ENCODE assay signal across 37 cellular contexts in the genomic region with DNA sequence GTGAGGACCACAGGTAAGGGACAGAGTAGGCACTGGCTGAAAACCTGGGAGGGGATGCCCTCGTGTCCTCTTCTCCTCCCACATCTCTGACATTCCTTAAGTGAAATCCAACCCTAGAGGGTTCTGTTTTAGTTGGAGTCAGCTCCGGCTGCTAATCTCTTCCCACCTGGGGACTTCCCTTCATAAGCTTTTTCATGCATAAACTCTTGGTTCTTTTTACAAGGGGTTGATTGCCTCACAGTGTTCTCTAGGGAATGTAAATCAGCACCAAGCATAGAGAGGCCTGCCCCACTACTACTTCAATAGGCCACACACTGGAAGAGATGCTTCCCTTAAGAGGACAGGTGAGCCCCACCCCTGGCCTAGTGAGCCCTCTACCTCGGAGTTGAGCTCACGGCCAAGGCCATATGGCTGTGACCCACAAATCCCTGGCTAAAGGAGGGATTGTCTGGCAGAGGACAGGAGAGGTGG. TPM values are rescaled to one million over a fixed set of nuclear protein-coding genes. Genes with fewer than 3 reads are reported as not detected.
A peak's percentile ranks its signal among the peaks of the same experiment; 100 is the strongest.
DNase-seq lines count a peak whose midpoint lies in the region; ATAC-seq, FAIRE-seq and TF ChIP-seq lines count a peak whose summit lies in the region.
"Had no signal": no experiment of that assay in that cellular context is flagged by ENCODE, and none has a peak within 500 bp of the region (broad histone marks: within the 10 kb centered on the region; RNA-seq: fewer than 3 reads in every experiment).

No MANE protein-coding gene starts in this region.

- H2BK120ac ChIP-seq in neuronal stem cell (ENCODE audit: low read depth, low read length), result no peak overlapping the region

- in situ Hi-C loops in GM13977 (cut with MboI; ENCODE audit: low pct_unique_long_range_greater_than_20kb, low sequenced_read_pairs, unreplicated experiment), result no loop called here

- H3K4me1 Mint-ChIP-seq in activated CD8-positive, alpha-beta T cell treated with anti-CD3 and anti-CD28 coated beads, Interleukin-2, amount 10 ng/mL, durations not matched to agents 7 days and 5 days (ENCODE audit: low read depth), result peaks cover 2% of the 10 kb centered on the region
- H3K4me1 Mint-ChIP-seq in MCF 10A (ENCODE audit: insufficient read depth, unreplicated experiment), result no peaks in the 10 kb centered on the region

- intact Hi-C loops in pancreas (cut with DNase I) (no loop called here), MCF 10A (cut with micrococcal nuclease) (no loop called here)

- no peak overlapping the region for H2AK5ac ChIP-seq in neuronal stem cell (ENCODE audit: low read depth, low read length)

- WGBS in neuronal stem cell (ENCODE audit: extremely low coverage in 2 of 2, insufficient read length in 2 of 2, insufficient replicate concordance in 1 of 2), 2 donors, result no CpG with 5 or more reads among the region's 4 CpGs
- WGBS in pancreas, 2 donors, result 51% methylated on average over 4 of the region's 4 CpGs

- no peak overlapping the region for H3K23ac ChIP-seq in neuronal stem cell (ENCODE audit: low read depth, low read length, poor library complexity)

- DNase-seq in NCI-H2171 treated with DMSO at 0.1 percent for 48 hours (lab: John Stamatoyannopoulos, UW), result peak; percentile 91
- peak; percentile 94 for DNase-seq in iPS DF 19.7 (ENCODE audit: low read depth, low spot score)
- no peak for DNase-seq in neuronal stem cell (ENCODE audit: low spot score)
- DNase-seq in GM13977 (ENCODE audit: low spot score), result no peak
- DNase-seq in activated CD8-positive, alpha-beta T cell treated with anti-CD3 and anti-CD28 coated beads, Interleukin-2, amount 10 ng/mL, durations not matched to agents 7 days and 5 days, result no peak
- DNase-seq in pancreas, result no peak
- no peak for DNase-seq in MCF 10A (ENCODE audit: unreplicated experiment)
- DNase-seq: activated CD4-positive, alpha-beta T cell treated with anti-CD3 and anti-CD28 coated beads, Interleukin-2, amount 10 ng/mL, durations not matched to agents 24 days and 14 days; activated gamma-delta T cell treated with Interleukin-2 at 50 U/mL for 16 hours; activated naive CD8-positive, alpha-beta T cell treated with anti-CD3 and anti-CD28 coated beads, Interleukin-2, amount 10 ng/mL, durations not matched to agents 7 days and 5 days; activated T-cell treated with anti-CD3 and anti-CD28 coated beads, Interleukin-2, amount 50 U/mL, for 48 hours; aorta; BE2C; CD8-positive, alpha-beta memory T cell; effector CD8-positive, alpha-beta T cell; hippocampal formation; KBM-7; kidney; MM.1S; naive B cell; NCI-H1417 treated with DMSO at 0.1 percent for 48 hours; NCI-H2081; occipital lobe; psoas muscle; RPMI8226; stimulated activated CD4-positive, alpha-beta T cell treated with anti-CD3 and anti-CD28 coated beads, Interleukin-12 subunit alpha, Interleukin-12 subunit beta, amount 100 ng/mL, for 4 hours; stimulated activated CD4-positive, alpha-beta T cell treated with anti-CD3 and anti-CD28 coated beads, Interleukin-2, amount 100 ng/mL, for 48 hours; T1000; transverse colon had no signal

- ATAC-seq in activated CD8-positive, alpha-beta T cell treated with anti-CD3 and anti-CD28 coated beads, Interleukin-2, amount 10 ng/mL, durations not matched to agents 7 days and 5 days, result no peak
- ATAC-seq in pancreas, result no peak
- ATAC-seq: psoas muscle, sciatic nerve had no signal

- no peaks in the 10 kb centered on the region for H3K79me1 ChIP-seq in neuronal stem cell (ENCODE audit: low read depth, low read length)

- no peak overlapping the region for H4K91ac ChIP-seq in neuronal stem cell (ENCODE audit: low read depth, low read length, poor library complexity)

- no peak overlapping the region for H3K9ac ChIP-seq in HUES6 (ENCODE audit: low read length)
- no peak overlapping the region for H3K9ac ChIP-seq in neuronal stem cell (ENCODE audit: low read depth, low read length, poor library complexity)

- no peaks in the 10 kb centered on the region for H3K9me3 Mint-ChIP-seq in activated CD8-positive, alpha-beta T cell treated with anti-CD3 and anti-CD28 coated beads, Interleukin-2, amount 10 ng/mL, durations not matched to agents 7 days and 5 days (ENCODE audit: insufficient read depth)
- H3K9me3 Mint-ChIP-seq in MCF 10A (ENCODE audit: unreplicated experiment), result no peaks in the 10 kb centered on the region
- H3K9me3 Mint-ChIP-seq: activated CD4-positive, alpha-beta T cell treated with anti-CD3 and anti-CD28 coated beads, Interleukin-2, amount 10 ng/mL, durations not matched to agents 24 days and 14 days; activated naive CD8-positive, alpha-beta T cell treated with anti-CD3 and anti-CD28 coated beads, Interleukin-2, amount 10 ng/mL, durations not matched to agents 7 days and 5 days; mesothelial cell of epicardium had no signal

- H3K27ac ChIP-seq in HUES6 (ENCODE audit: low read depth, low read length) (peak overlapping the region; percentile 36; the same call in 1 of the 2 replicates), neuronal stem cell (replicated peaks; ENCODE audit: low read length) (no peak overlapping the region), pancreas (no peak overlapping the region)
- H3K27ac ChIP-seq: psoas muscle, SJSA1, transverse colon had no signal

- no peaks in the 10 kb centered on the region for H3K36me3 Mint-ChIP-seq in activated CD8-positive, alpha-beta T cell treated with anti-CD3 and anti-CD28 coated beads, Interleukin-2, amount 10 ng/mL, durations not matched to agents 7 days and 5 days (ENCODE audit: low read depth)
- H3K36me3 Mint-ChIP-seq in MCF 10A (ENCODE audit: insufficient read depth, unreplicated experiment), result no peaks in the 10 kb centered on the region
- H3K36me3 Mint-ChIP-seq: activated naive CD8-positive, alpha-beta T cell treated with anti-CD3 and anti-CD28 coated beads, Interleukin-2, amount 10 ng/mL, durations not matched to agents 7 days and 5 days; CD8-positive, alpha-beta memory T cell; mesothelial cell of epicardium had no signal

- no peak overlapping the region for H2AFZ ChIP-seq in neuronal stem cell (ENCODE audit: low read length)

- H3K4me3 ChIP-seq in HUES6 (ENCODE audit: low read depth, low read length) (no peak overlapping the region), neuronal stem cell (ENCODE audit: low read length in 2 of 2) (peak overlapping the region in 1 of 2 donors; percentile 61), pancreas (no peak overlapping the region)
- H3K4me3 ChIP-seq: psoas muscle, SJSA1, transverse colon had no signal

- H3K27me3 ChIP-seq in HUES6 (ENCODE audit: control insufficient read depth, insufficient read depth, low read length), result peaks cover 25% of the 10 kb centered on the region
- peaks cover 0 to 67% (median 11%) of the 10 kb centered on the region in 3 experiments for H3K27me3 ChIP-seq in neuronal stem cell (ENCODE audit: control insufficient read depth in 3 of 3, insufficient read depth in 3 of 3, low read depth in 1 of 3, low read length in 3 of 3)
- peaks cover 0 to 5% (median 1%) of the 10 kb centered on the region in 4 donors for H3K27me3 ChIP-seq in pancreas

- H3K36me3 ChIP-seq in HUES6 (ENCODE audit: control insufficient read depth, insufficient read depth, low read length), result no peaks in the 10 kb centered on the region
- H3K36me3 ChIP-seq in neuronal stem cell (replicated peaks in 1 of 2; ENCODE audit: control insufficient read depth in 2 of 2, insufficient read depth in 2 of 2, low read length in 2 of 2), result no peaks in the 10 kb centered on the region
- no peaks in the 10 kb centered on the region for H3K36me3 ChIP-seq in pancreas
- H3K36me3 ChIP-seq: BE2C, SJSA1, transverse colon had no signal

- H3K27me3 Mint-ChIP-seq in activated CD8-positive, alpha-beta T cell treated with anti-CD3 and anti-CD28 coated beads, Interleukin-2, amount 10 ng/mL, durations not matched to agents 7 days and 5 days (ENCODE audit: low read depth), result peaks cover 40% of the 10 kb centered on the region
- peaks cover 81% of the 10 kb centered on the region for H3K27me3 Mint-ChIP-seq in MCF 10A (ENCODE audit: insufficient read depth, unreplicated experiment)

- H3K9me3 ChIP-seq in HUES6 (ENCODE audit: control insufficient read depth, insufficient read depth, low read depth, low read length) (no peaks in the 10 kb centered on the region), neuronal stem cell (replicated peaks in 1 of 2; ENCODE audit: control insufficient read depth in 2 of 2, insufficient read depth in 1 of 2, low read depth in 1 of 2, low read length in 2 of 2) (no peaks in the 10 kb centered on the region), pancreas (no peaks in the 10 kb centered on the region)
- H3K9me3 ChIP-seq: BE2C, psoas muscle, SJSA1, transverse colon had no signal

- TF ChIP-seq CTCF in GM13977 (IDR thresholded peaks at IDR 0.05; ENCODE audit: extremely low read depth, insufficient read depth, missing control alignments), result no peak
- TF ChIP-seq CTCF in pancreas (IDR thresholded peaks at IDR 0.05), result no peak
- no peak for TF ChIP-seq CTCF in MCF 10A (IDR thresholded peaks at IDR 0.05; ENCODE audit: unreplicated experiment)

- POLR2A ChIA-PET in activated CD8-positive, alpha-beta T cell treated with anti-CD3 and anti-CD28 coated beads, Interleukin-2, amount 10 ng/mL, durations not matched to agents 7 days and 5 days (lab: Charles Lee), result no interaction called here
- POLR2A ChIA-PET in MCF 10A (lab: Yijun Ruan, JAX), result interaction anchor here (0.6 kb wide), 2 partner anchors 24 to 98 kb away, joined by 3 read pairs; no protein-coding TSS in a partner anchor

- H3K4me2 ChIP-seq in neuronal stem cell (ENCODE audit: insufficient read depth, low read length, poor library complexity, severe bottlenecking), result no peak overlapping the region

- H3K14ac ChIP-seq in neuronal stem cell (ENCODE audit: low read length), result no peak overlapping the region

- no peak overlapping the region for H4K8ac ChIP-seq in neuronal stem cell (ENCODE audit: low read depth, low read length)

- no peak for FAIRE-seq in pancreas (lab: Jason Lieb, UNC)
- FAIRE-seq: kidney had no signal

- no TSS peak for BruUV-seq in MCF 10A (replicated peaks; lab: Mats Ljungman, UMichigan)

- CTCF ChIA-PET in activated CD8-positive, alpha-beta T cell treated with anti-CD3 and anti-CD28 coated beads, Interleukin-2, amount 10 ng/mL, durations not matched to agents 7 days and 5 days (lab: Charles Lee), result no interaction called here
- CTCF ChIA-PET in MCF 10A (lab: Yijun Ruan, JAX), result interaction anchor here (0.6 to 1.3 kb wide), 2 partner anchors 63 to 394 kb away, joined by 3 to 4 read pairs; a partner anchor contains a TSS

- H2BK5ac ChIP-seq in neuronal stem cell (ENCODE audit: low read length), result no peak overlapping the region

- peaks cover 27% of the 10 kb centered on the region for H3K4me1 ChIP-seq in HUES6 (ENCODE audit: control insufficient read depth, insufficient read depth, low read length)
- peaks cover 0 to 18% of the 10 kb centered on the region in 2 donors for H3K4me1 ChIP-seq in neuronal stem cell (ENCODE audit: control insufficient read depth in 2 of 2, insufficient read depth in 1 of 2, low read depth in 1 of 2, low read length in 2 of 2)
- H3K4me1 ChIP-seq in pancreas, result no peaks in the 10 kb centered on the region
- H3K4me1 ChIP-seq: BE2C, psoas muscle, SJSA1 had no signal

- H3K4ac ChIP-seq in neuronal stem cell (ENCODE audit: low read length), result no peak overlapping the region

- H3K27ac Mint-ChIP-seq in activated CD8-positive, alpha-beta T cell treated with anti-CD3 and anti-CD28 coated beads, Interleukin-2, amount 10 ng/mL, durations not matched to agents 7 days and 5 days, result no peak overlapping the region
- H3K27ac Mint-ChIP-seq in MCF 10A (ENCODE audit: low read depth, unreplicated experiment), result no peak overlapping the region
- H3K27ac Mint-ChIP-seq: activated CD4-positive, alpha-beta T cell treated with anti-CD3 and anti-CD28 coated beads, Interleukin-2, amount 10 ng/mL, durations not matched to agents 24 days and 14 days; activated naive CD8-positive, alpha-beta T cell treated with anti-CD3 and anti-CD28 coated beads, Interleukin-2, amount 10 ng/mL, durations not matched to agents 7 days and 5 days; CD8-positive, alpha-beta memory T cell; mesothelial cell of epicardium had no signal

- H3K4me3 Mint-ChIP-seq in activated CD8-positive, alpha-beta T cell treated with anti-CD3 and anti-CD28 coated beads, Interleukin-2, amount 10 ng/mL, durations not matched to agents 7 days and 5 days, result no peak overlapping the region
- H3K4me3 Mint-ChIP-seq in MCF 10A (ENCODE audit: unreplicated experiment), result no peak overlapping the region
- H3K4me3 Mint-ChIP-seq: activated CD4-positive, alpha-beta T cell treated with anti-CD3 and anti-CD28 coated beads, Interleukin-2, amount 10 ng/mL, durations not matched to agents 24 days and 14 days; activated naive CD8-positive, alpha-beta T cell treated with anti-CD3 and anti-CD28 coated beads, Interleukin-2, amount 10 ng/mL, durations not matched to agents 7 days and 5 days; CD8-positive, alpha-beta memory T cell; mesothelial cell of epicardium; naive B cell had no signal

- H2BK12ac ChIP-seq in neuronal stem cell (ENCODE audit: low read length), result no peak overlapping the region

- H2BK15ac ChIP-seq in neuronal stem cell (ENCODE audit: low read length), result no peak overlapping the region

- H3K18ac ChIP-seq in neuronal stem cell (ENCODE audit: low read length), result peak overlapping the region; percentile 45

RNA-seq across cellular contexts. Expression of a gene that starts 3.2 kb away (rescaled TPM):
- 1.8 TPM for polyA plus RNA-seq in neuronal stem cell (2013, experiment 1 of 2)
- 1.7 TPM for polyA plus RNA-seq in neuronal stem cell (2013, experiment 2 of 2)
- not detected for total RNA-seq in activated CD8-positive, alpha-beta T cell treated with anti-CD3 and anti-CD28 coated beads, Interleukin-2, amount 10 ng/mL, durations not matched to agents 7 days and 5 days
- total RNA-seq in pancreas (under 1 TPM in 2 of 6 donors, not detected in 4; 0.26 to 0.28 TPM), MCF 10A (2022) (not detected in 2 replicates)
- polyA plus RNA-seq in pancreas, result 1 to 10 TPM in 1 of 2 donors, under 1 TPM in 1; 0.23 to 2.5 TPM
- total RNA-seq: activated CD4-positive, alpha-beta T cell treated with anti-CD3 and anti-CD28 coated beads, Interleukin-2, amount 10 ng/mL, durations not matched to agents 24 days and 14 days; activated naive CD8-positive, alpha-beta T cell treated with anti-CD3 and anti-CD28 coated beads, Interleukin-2, amount 10 ng/mL, durations not matched to agents 7 days and 5 days; CD8-positive, alpha-beta memory T cell; epithelial cell of proximal tubule; HT-29; NCI-H460; OCI-LY7; psoas muscle; SJSA1 had no signal
- polyA plus RNA-seq: CD8-positive, alpha-beta memory T cell; psoas muscle had no signal

Comparison
In these comparisons a context has a peak if more than half of its experiments do, and no peak if none do; other contexts are left out.
1. DNase-seq: peak in NCI-H2171 treated with DMSO at 0.1 percent for 48 hours (single experiment) and iPS DF 19.7 (single experiment); none in neuronal stem cell (single experiment), GM13977 (single experiment), activated CD8-positive, alpha-beta T cell treated with anti-CD3 and anti-CD28 coated beads, Interleukin-2, amount 10 ng/mL, durations not matched to agents 7 days and 5 days (single experiment), pancreas (0 of 6) and MCF 10A (single experiment).